ENCODE assay signal across 8 cellular contexts in genomic region chr5:143405063-143405746, GRCh38. TPM values are rescaled to one million over a fixed set of nuclear protein-coding genes. Genes with fewer than 3 reads are reported as not detected.
DNase-seq lines count a peak whose midpoint lies in the region; ATAC-seq and TF ChIP-seq lines count a peak whose summit lies in the region.

No MANE protein-coding gene starts in this region.

- H3K4me3 Mint-ChIP-seq in progenitor cell of endocrine pancreas (ENCODE audit: low read depth), result peak overlapping the region; percentile 94

- H3K27me3 ChIP-seq in adipocyte (replicated peaks; ENCODE audit: control insufficient read depth, insufficient read depth, low read length), result no peaks in the 10 kb centered on the region

- H3K36me3 ChIP-seq in ES-I3 (ENCODE audit: insufficient read depth, low read length), result no peaks in the 10 kb centered on the region
- peaks cover under 1% of the 10 kb centered on the region for H3K36me3 ChIP-seq in adipocyte (ENCODE audit: control insufficient read depth, insufficient read depth, low read length, severe bottlenecking)

- peak; percentile 76 for DNase-seq in HCEC 1CT
- DNase-seq in NAMALWA (ENCODE audit: low spot score), result peak; percentile 92
- peak; percentile 23 to 74 for DNase-seq in SW 1271 (lab: John Stamatoyannopoulos, UW)
- peak; percentile 90 for DNase-seq in adipocyte (ENCODE audit: low read depth)
- peak; percentile 89 for DNase-seq in left cardiac atrium
- peak; percentile 67 for DNase-seq in progenitor cell of endocrine pancreas (ENCODE audit: low spot score, unreplicated experiment)
- DNase-seq in ureter (ENCODE audit: low spot score), result peak; percentile 90

- H3K4me3 ChIP-seq in adipocyte (ENCODE audit: low read length), result peak overlapping the region; percentile 92

- H3K9me3 ChIP-seq in ES-I3 (ENCODE audit: control insufficient read depth, insufficient read depth, low read length), result no peaks in the 10 kb centered on the region
- H3K9me3 ChIP-seq in adipocyte (ENCODE audit: control insufficient read depth, low read length), result no peaks in the 10 kb centered on the region

- H3K4me1 Mint-ChIP-seq in progenitor cell of endocrine pancreas (ENCODE audit: low read depth), result peaks cover 21% of the 10 kb centered on the region

- H3K4me1 ChIP-seq in ES-I3 (ENCODE audit: insufficient read depth, low read length) (peaks cover 9% of the 10 kb centered on the region; the same call in 1 of the 2 replicates), adipocyte (ENCODE audit: control insufficient read depth, insufficient read depth, low read length) (peaks cover 2% of the 10 kb centered on the region)

- H3K9me3 Mint-ChIP-seq in progenitor cell of endocrine pancreas (ENCODE audit: low read depth), result no peaks in the 10 kb centered on the region

- H3K36me3 Mint-ChIP-seq in progenitor cell of endocrine pancreas (ENCODE audit: insufficient read depth), result no peaks in the 10 kb centered on the region

- intact Hi-C loops in left cardiac atrium (cut with DNase I), result loop anchor here in 1 of 2 donors (10.0 kb wide), 2 partner anchors 270 to 480 kb away; no protein-coding TSS in a partner anchor

- peak; percentile 29 for TF ChIP-seq CTCF in progenitor cell of endocrine pancreas (IDR thresholded peaks at IDR 0.05; ENCODE audit: unreplicated experiment)

- H3K27ac Mint-ChIP-seq in progenitor cell of endocrine pancreas, result peak overlapping the region; percentile 99

- H3K27me3 Mint-ChIP-seq in progenitor cell of endocrine pancreas, result peaks cover 31% of the 10 kb centered on the region

- H3K9ac ChIP-seq in ES-I3 (ENCODE audit: low read depth, low read length) (peak overlapping the region; percentile 89), adipocyte (ENCODE audit: low read length) (peak overlapping the region; percentile 98)

- ATAC-seq in left cardiac atrium, result peak; percentile 53 to 66

RNA-seq across cellular contexts. Expression of gene NR3C1, which starts 1.7 kb away (rescaled TPM):
- total RNA-seq in left cardiac atrium (10 to 100 TPM; 39.0 to 51.7 TPM), progenitor cell of endocrine pancreas (6.1 and 6.7 TPM in 2 replicates), ureter (45.8 TPM)

Comparison
In these comparisons a context has a peak if more than half of its experiments do, and no peak if none do; other contexts are left out.
1. Peak in every context shown above with its lines: DNase-seq, ATAC-seq and H3K4me3 ChIP-seq.